Comparison of ENCODE assay signal across 26 cellular contexts in the genomic region with DNA sequence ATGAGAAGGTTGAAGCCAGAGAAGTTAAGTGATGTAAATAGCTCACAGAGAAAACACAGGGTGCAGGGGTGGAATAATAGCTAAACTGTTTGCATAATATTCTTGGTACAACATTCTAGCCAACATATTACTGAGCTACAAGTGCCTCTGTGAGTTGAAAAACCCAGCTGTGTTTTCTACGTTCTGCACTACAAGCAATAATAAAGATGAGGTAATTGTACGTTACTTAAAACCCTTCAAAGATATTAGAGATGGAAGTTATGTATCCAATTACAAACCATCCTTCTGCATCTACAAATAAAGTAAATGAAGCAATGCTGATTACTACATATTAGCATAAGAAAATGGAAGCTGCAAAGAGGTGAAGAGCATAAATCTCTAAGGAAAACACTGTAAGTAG.
"Had no signal": no experiment of that assay in that cellular context is flagged by ENCODE, and none has a peak within 500 bp of the region (broad histone marks: within the 10 kb centered on the region; RNA-seq: fewer than 3 reads in every experiment).

No MANE protein-coding gene starts in this region.

- H3K27me3 ChIP-seq: colonic mucosa, dorsolateral prefrontal cortex, gastroesophageal sphincter, hepatocyte, right atrium auricular region, stomach, thyroid gland had no signal

- H3K27ac ChIP-seq: colonic mucosa, gastroesophageal sphincter, hepatocyte, left ventricle myocardium inferior, right atrium auricular region, stomach, thyroid gland had no signal

- H3K4me3 ChIP-seq: colonic mucosa, dorsolateral prefrontal cortex, gastroesophageal sphincter, hepatocyte, left ventricle myocardium inferior, lung, right atrium auricular region, smooth muscle cell, stomach, thyroid gland had no signal

- H3K4me1 ChIP-seq: colonic mucosa, gastroesophageal sphincter, left ventricle myocardium inferior, right atrium auricular region, stomach, thyroid gland had no signal

- DNase-seq: activated CD4-positive, alpha-beta T cell treated with anti-CD3 and anti-CD28 coated beads for 4 hours; activated CD4-positive, alpha-beta T cell treated with anti-CD3 and anti-CD28 coated beads, Interleukin-2, amount 50 U/mL, for 4 hours; activated naive CD4-positive, alpha-beta T cell; activated T-cell treated with anti-CD3 and anti-CD28 coated beads for 4 hours; activated T-cell treated with anti-CD3 and anti-CD28 coated beads, Interleukin-2, amount 50 U/mL, for 72 hours; anterior cingulate cortex; colonic mucosa; dorsolateral prefrontal cortex; effector memory CD8-positive, alpha-beta T cell; erythroblast; islet precursor cell; left ventricle myocardium inferior; mesendoderm; stimulated activated CD4-positive, alpha-beta T cell treated with anti-CD3 and anti-CD28 coated beads, Interleukin-1b, Interleukin-23, amount 100 ng/mL, for 48 hours; stimulated activated CD4-positive, alpha-beta T cell treated with anti-CD3 and anti-CD28 coated beads, Interleukin-4, amount 100 ng/mL, for 4 hours; stimulated activated CD8-positive, alpha-beta memory T cell treated with anti-CD3 and anti-CD28 coated beads, Interleukin-4, amount 100 ng/mL, for 48 hours; stomach; thyroid gland had no signal

- ATAC-seq: activated naive CD4-positive, alpha-beta T cell treated with anti-CD3 and anti-CD28 coated beads, Interleukin-2, amount 50 U/mL, for 72 hours; activated T-cell treated with anti-CD3 and anti-CD28 coated beads, Interleukin-2, amount 50 U/mL, for 72 hours; effector memory CD8-positive, alpha-beta T cell; gastroesophageal sphincter; natural killer cell treated with Interleukin-12 subunit alpha and Interleukin-12 subunit beta and Interleukin-15 and Interleukin-18, amount 100 ng/mL, for 72 hours; stimulated activated memory B cell treated with anti-CD40 and anti-IgM and Interleukin-4, amounts not matched to agents 10 μg/mL and 1 μg/mL and 100 μg/mL, for 72 hours had no signal
